ENCODE assay signal across 25 cellular contexts in genomic region chr17:74309902-74310301, GRCh38. TPM values are rescaled to one million over a fixed set of nuclear protein-coding genes. Genes with fewer than 3 reads are reported as not detected.
"Had no signal": no experiment of that assay in that cellular context is flagged by ENCODE, and none has a peak within 500 bp of the region (broad histone marks: within the 10 kb centered on the region; RNA-seq: fewer than 3 reads in every experiment).

No MANE protein-coding gene starts in this region.

- H3K4me3 Mint-ChIP-seq: nephron; stimulated activated naive B cell treated with anti-CD40 and anti-IgM and Interleukin-4, amounts not matched to agents 10 μg/mL and 1 μg/mL and 100 μg/mL, for 72 hours; stimulated activated naive CD8-positive, alpha-beta T cell treated with anti-CD3 and anti-CD28 coated beads, Interleukin-15, amount 100 ng/mL, for 72 hours had no signal

- ATAC-seq: gastroesophageal sphincter; left cardiac atrium; psoas muscle; right lobe of liver; stimulated activated naive B cell treated with anti-CD40 and anti-IgM and Interleukin-4, amounts not matched to agents 10 μg/mL and 1 μg/mL and 100 μg/mL, for 72 hours; stimulated activated naive CD8-positive, alpha-beta T cell treated with anti-CD3 and anti-CD28 coated beads, Interleukin-15, amount 100 ng/mL, for 72 hours; upper lobe of right lung had no signal

- H3K4me1 Mint-ChIP-seq: nephron had no signal

- DNase-seq: effector memory CD4-positive, alpha-beta T cell; glutamatergic neuron; kidney; left cardiac atrium; left ventricle myocardium inferior; mesenchymal stem cell; midbrain; psoas muscle; retina; right lobe of liver; stimulated activated CD4-positive, alpha-beta T cell treated with anti-CD3 and anti-CD28 coated beads, Interleukin-2, amount 100 ng/mL, for 24 hours; stimulated activated CD4-positive, alpha-beta T cell treated with anti-CD3 and anti-CD28 coated beads, Interleukin-4, amount 100 ng/mL, for 4 hours; stimulated activated naive B cell treated with anti-CD40 and anti-IgM and Interleukin-4, amounts not matched to agents 10 μg/mL and 1 μg/mL and 100 μg/mL, for 72 hours; stimulated activated naive CD8-positive, alpha-beta T cell treated with anti-CD3 and anti-CD28 coated beads, Interleukin-15, amount 100 ng/mL, for 72 hours; testis; upper lobe of right lung had no signal

- H3K27ac ChIP-seq: epithelial cell of prostate, esophagus muscularis mucosa, gastroesophageal sphincter, left ventricle myocardium inferior, psoas muscle, right lobe of liver, testis, tibial nerve, upper lobe of right lung had no signal

- H3K27ac Mint-ChIP-seq: nephron; stimulated activated naive B cell treated with anti-CD40 and anti-IgM and Interleukin-4, amounts not matched to agents 10 μg/mL and 1 μg/mL and 100 μg/mL, for 72 hours; stimulated activated naive CD8-positive, alpha-beta T cell treated with anti-CD3 and anti-CD28 coated beads, Interleukin-15, amount 100 ng/mL, for 72 hours had no signal

- H3K27me3 ChIP-seq: right lobe of liver, testis, upper lobe of right lung had no signal

- H3K4me1 ChIP-seq: gastroesophageal sphincter, psoas muscle, right lobe of liver, testis, tibial nerve, upper lobe of right lung had no signal

RNA-seq across cellular contexts. Expression of gene KIF19, which starts 16.1 kb away (rescaled TPM):
- total RNA-seq: fibroblast of villous mesenchyme had no signal

RNA-seq across cellular contexts. Expression of gene DNAI2, which starts 35.9 kb away (rescaled TPM):
- total RNA-seq: esophagus muscularis mucosa, fibroblast of villous mesenchyme, gastroesophageal sphincter, left cardiac atrium, left ventricle myocardium inferior, omental fat pad, psoas muscle, right lobe of liver, subcutaneous adipose tissue, upper lobe of right lung had no signal
- polyA plus RNA-seq: psoas muscle had no signal

RNA-seq across cellular contexts. Expression of gene BTBD17, which starts 51.8 kb away (rescaled TPM):
- total RNA-seq: fibroblast of villous mesenchyme, gastroesophageal sphincter, kidney, left cardiac atrium, left ventricle myocardium inferior, psoas muscle, right lobe of liver, subcutaneous adipose tissue, tibial nerve, upper lobe of right lung had no signal
- polyA plus RNA-seq: lung, psoas muscle had no signal

RNA-seq across cellular contexts. Expression of gene GPR142, which starts 57.4 kb away (rescaled TPM):
- total RNA-seq: fibroblast of villous mesenchyme, kidney, left ventricle myocardium inferior, lung, omental fat pad, psoas muscle, upper lobe of right lung had no signal
- polyA plus RNA-seq: psoas muscle had no signal
